Comparison of ENCODE assay signal across 8 cellular contexts in the genomic region with DNA sequence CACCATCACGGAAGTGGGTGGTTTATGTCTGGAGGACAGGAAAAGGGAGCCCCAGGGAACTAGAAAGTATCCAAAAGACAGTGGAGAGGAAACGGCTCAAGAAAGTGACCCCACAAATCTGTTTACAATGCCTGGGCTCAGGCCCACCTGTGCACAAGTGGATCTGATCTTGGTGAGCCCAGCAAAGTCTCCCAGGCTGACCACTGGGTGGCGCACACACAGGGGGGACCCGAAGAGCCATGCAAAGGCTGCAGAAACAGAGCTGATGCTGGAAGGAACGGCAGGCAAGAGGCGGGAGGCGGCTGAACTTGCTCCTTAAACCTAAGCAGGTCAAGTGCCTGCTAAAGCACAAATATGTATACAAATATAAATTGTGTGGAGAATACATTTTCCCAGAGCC. TPM values are rescaled to one million over a fixed set of nuclear protein-coding genes. Genes with fewer than 3 reads are reported as not detected.
A peak's percentile ranks its signal among the peaks of the same experiment; 100 is the strongest.
DNase-seq lines count a peak whose midpoint lies in the region; ATAC-seq lines count a peak whose summit lies in the region.

No MANE protein-coding gene starts in this region.

- no peaks in the 10 kb centered on the region for H3K9me3 ChIP-seq in CD8-positive, alpha-beta memory T cell (ENCODE audit: low read length)

- no peaks in the 10 kb centered on the region for H3K9me3 Mint-ChIP-seq in CD8-positive, alpha-beta memory T cell

- no peaks in the 10 kb centered on the region for H3K4me1 ChIP-seq in CD8-positive, alpha-beta memory T cell (ENCODE audit: insufficient read depth, low read length)

- no peak overlapping the region for H3K27ac Mint-ChIP-seq in CD8-positive, alpha-beta memory T cell

- peak; percentile 6 to 57 (median 25) for DNase-seq in CD8-positive, alpha-beta memory T cell
- DNase-seq in H7: peak; percentile 85
- DNase-seq in SK-MEL-5 (ENCODE audit: low read depth, low spot score): peak; percentile 64
- peak; percentile 64 for DNase-seq in astrocyte of the hippocampus (ENCODE audit: low read depth, low spot score)
- peak; percentile 39 for DNase-seq in kidney tubule cell (ENCODE audit: low spot score)
- DNase-seq in stimulated activated CD8-positive, alpha-beta memory T cell treated with anti-CD3 and anti-CD28 coated beads, Interleukin-12 subunit alpha, Interleukin-12 subunit beta, amount 100 ng/mL, for 1 hour (ENCODE audit: low read depth): peak; percentile 15

- peaks cover 0 to 4% (median 0%) of the 10 kb centered on the region in 3 donors for H3K4me1 Mint-ChIP-seq in CD8-positive, alpha-beta memory T cell

- no peaks in the 10 kb centered on the region for H3K36me3 ChIP-seq in CD8-positive, alpha-beta memory T cell (ENCODE audit: insufficient read depth, low read length)
- H3K36me3 ChIP-seq in H7 (replicated peaks; ENCODE audit: control insufficient read depth, insufficient read depth, low read length): no peaks in the 10 kb centered on the region; the same call in 1 of the 2 replicates

- H3K4me3 ChIP-seq in CD8-positive, alpha-beta memory T cell (ENCODE audit: low read length): no peak overlapping the region
- H3K4me3 ChIP-seq in H7 (ENCODE audit: insufficient read depth, low read depth, low read length): no peak overlapping the region

- H3K27me3 Mint-ChIP-seq in CD8-positive, alpha-beta memory T cell: peaks cover 0 to 3% of the 10 kb centered on the region in 2 donors

- no peak overlapping the region for H3K27ac ChIP-seq in CD8-positive, alpha-beta memory T cell (ENCODE audit: low read depth, low read length)

- POLR2A ChIA-PET in CD8-positive, alpha-beta memory T cell (lab: Charles Lee): no interaction called here

- CTCF ChIA-PET in CD8-positive, alpha-beta memory T cell (lab: Charles Lee): interaction anchor here (1.1 to 2.5 kb wide), 2 partner anchors 9 to 46 kb away, joined by 3 to 16 read pairs; no protein-coding TSS in a partner anchor

- H3K36me3 Mint-ChIP-seq in CD8-positive, alpha-beta memory T cell: peaks cover 0 to 60% (median 3%) of the 10 kb centered on the region in 3 donors

- no peak overlapping the region for H3K4me3 Mint-ChIP-seq in CD8-positive, alpha-beta memory T cell

- in situ Hi-C loops in SK-MEL-5 (cut with HindIII; ENCODE audit: low pct_unique_long_range_greater_than_20kb, low sequenced_read_pairs): no loop called here

- H3K27me3 ChIP-seq in CD8-positive, alpha-beta memory T cell (ENCODE audit: insufficient read depth, low read length, poor library complexity, severe bottlenecking): no peaks in the 10 kb centered on the region
- H3K27me3 ChIP-seq in H7 (ENCODE audit: control insufficient read depth, insufficient read depth, low read length): no peaks in the 10 kb centered on the region

- ATAC-seq in HG03097 (IDR thresholded peaks at IDR 0.05; ENCODE audit: low FRiP score, unreplicated experiment) (no peak), HG03521 (IDR thresholded peaks at IDR 0.05; ENCODE audit: unreplicated experiment) (no peak)

RNA-seq across cellular contexts. Expression of a gene that starts 9.6 kb away (rescaled TPM):
- 10 to 100 TPM; 70.2 to 73.8 TPM for total RNA-seq in CD8-positive, alpha-beta memory T cell
- 29.9 TPM for polyA plus RNA-seq in CD8-positive, alpha-beta memory T cell
- total RNA-seq in H7 (2014; rRNA removed; shearing (Covaris generic)): 41.5 and 47.2 TPM in 2 replicates
- total RNA-seq in SK-MEL-5 (2014; rRNA removed; shearing (Covaris generic)): 22.1 and 24.7 TPM in 2 replicates
- 30.2 and 36.5 TPM in 2 replicates for polyA plus RNA-seq in SK-MEL-5 (2015; cell fraction: cytosol; rRNA removed)
- 73.1 and 89.4 TPM in 2 replicates for polyA plus RNA-seq in SK-MEL-5 (2015; cell fraction: nucleus; rRNA removed)

RNA-seq across cellular contexts. Expression of a gene that starts 15.0 kb away (rescaled TPM):
- total RNA-seq in CD8-positive, alpha-beta memory T cell: 1 to 10 TPM; 1.9 to 2.3 TPM
- 0.77 TPM for polyA plus RNA-seq in CD8-positive, alpha-beta memory T cell
- total RNA-seq in H7 (2014; rRNA removed; shearing (Covaris generic)): 0.11 and 1.8 TPM in 2 replicates
- 0.19 and 0.40 TPM in 2 replicates for total RNA-seq in SK-MEL-5 (2014; rRNA removed; shearing (Covaris generic))
- polyA plus RNA-seq in SK-MEL-5 (2015; cell fraction: cytosol; rRNA removed): 0.96 and 2.4 TPM in 2 replicates
- 1.7 and 2.2 TPM in 2 replicates for polyA plus RNA-seq in SK-MEL-5 (2015; cell fraction: nucleus; rRNA removed)

RNA-seq across cellular contexts. Expression of a gene that starts 34.0 kb away (rescaled TPM):
- total RNA-seq in CD8-positive, alpha-beta memory T cell: not detected
- polyA plus RNA-seq in CD8-positive, alpha-beta memory T cell: not detected
- 0.83 and 1.1 TPM in 2 replicates for total RNA-seq in H7 (2014; rRNA removed; shearing (Covaris generic))
- not detected in 2 replicates for total RNA-seq in SK-MEL-5 (2014; rRNA removed; shearing (Covaris generic))
- not detected in 2 replicates for polyA plus RNA-seq in SK-MEL-5 (2015; cell fraction: cytosol; rRNA removed)
- polyA plus RNA-seq in SK-MEL-5 (2015; cell fraction: nucleus; rRNA removed): not detected in 2 replicates

RNA-seq across cellular contexts. Expression of a gene that starts 49.6 kb away (rescaled TPM):
- total RNA-seq in CD8-positive, alpha-beta memory T cell: 1 to 10 TPM; 1.7 to 1.9 TPM
- polyA plus RNA-seq in CD8-positive, alpha-beta memory T cell: 0.41 TPM
- not detected in 2 replicates for total RNA-seq in H7 (2014; rRNA removed; shearing (Covaris generic))
- 0.53 and 0.56 TPM in 2 replicates for total RNA-seq in SK-MEL-5 (2014; rRNA removed; shearing (Covaris generic))
- polyA plus RNA-seq in SK-MEL-5 (2015; cell fraction: cytosol; rRNA removed): 0.70 and 1.2 TPM in 2 replicates
- 0.30 and 0.33 TPM in 2 replicates for polyA plus RNA-seq in SK-MEL-5 (2015; cell fraction: nucleus; rRNA removed)

RNA-seq across cellular contexts. Expression of a gene that starts 56.6 kb away (rescaled TPM):
- total RNA-seq in CD8-positive, alpha-beta memory T cell: not detected
- not detected for polyA plus RNA-seq in CD8-positive, alpha-beta memory T cell
- total RNA-seq in H7 (2014; rRNA removed; shearing (Covaris generic)): not detected in 2 replicates
- 0.05 TPM in 1 of 2 replicates, not detected in the other for total RNA-seq in SK-MEL-5 (2014; rRNA removed; shearing (Covaris generic))
- polyA plus RNA-seq in SK-MEL-5 (2015; cell fraction: cytosol; rRNA removed): not detected in 2 replicates
- 0.22 TPM in 1 of 2 replicates, not detected in the other for polyA plus RNA-seq in SK-MEL-5 (2015; cell fraction: nucleus; rRNA removed)

Comparison
In these comparisons a context has a peak if more than half of its experiments do, and no peak if none do; other contexts are left out.
1. DNase-seq: peak in every context shown above with its lines; median percentile 85 in H7; 64 in SK-MEL-5; 64 in astrocyte of the hippocampus; 39 in kidney tubule cell; 25 in CD8-positive, alpha-beta memory T cell; 15 in stimulated activated CD8-positive, alpha-beta memory T cell treated with anti-CD3 and anti-CD28 coated beads, Interleukin-12 subunit alpha, Interleukin-12 subunit beta, amount 100 ng/mL, for 1 hour.